Comparison of ENCODE assay signal across 8 cellular contexts in genomic region chr12:123973552-123974341, GRCh38. TPM values are rescaled to one million over a fixed set of nuclear protein-coding genes. Genes with fewer than 3 reads are reported as not detected.
DNase-seq lines count a peak whose midpoint lies in the region; ATAC-seq, FAIRE-seq and TF ChIP-seq lines count a peak whose summit lies in the region.

No MANE protein-coding gene starts in this region.

- peak overlapping the region; percentile 75 for H3K4me3 ChIP-seq in bronchial epithelial cell (ENCODE audit: low read depth, low read length)

- intact Hi-C loops in Right ventricle myocardium inferior (cut with DNase I) (no loop called here), cardiac septum (cut with DNase I) (loop anchor here (2.0 to 5.0 kb wide), 2 partner anchors 15 to 261 kb away; partner anchors contain the start of gene ATP6V0A2), left colon (cut with DNase I, micrococcal nuclease) (no loop called here)

- no peaks in the 10 kb centered on the region for H3K27me3 ChIP-seq in bronchial epithelial cell (ENCODE audit: control insufficient read depth, insufficient read depth, low read length)

- peaks cover 2% of the 10 kb centered on the region for H3K36me3 ChIP-seq in bronchial epithelial cell (ENCODE audit: control insufficient read depth, insufficient read depth, low read length)

- peak; percentile 5 for ATAC-seq in Right ventricle myocardium inferior
- peak; percentile 18 for ATAC-seq in HG03378 (IDR thresholded peaks at IDR 0.05; ENCODE audit: unreplicated experiment)
- peak; percentile 2 for ATAC-seq in left colon

- peak; percentile 76 for DNase-seq in Right ventricle myocardium inferior (ENCODE audit: missing footprints)
- DNase-seq in cardiac septum (ENCODE audit: low spot score): no peak
- peak; percentile 7 to 22 (median 13) for DNase-seq in T-helper 1 cell
- DNase-seq in bronchial epithelial cell (ENCODE audit: low read depth): no peak
- DNase-seq in left colon: peak; percentile 44 to 68
- DNase-seq in stimulated activated CD4-positive, alpha-beta T cell treated with anti-CD3 and anti-CD28 coated beads, Interleukin-2, amount 100 ng/mL, for 48 hours: peak; percentile 2 to 14
- DNase-seq in NCI-H1694 (lab: John Stamatoyannopoulos, UW): no peak

- no peak for TF ChIP-seq CTCF in bronchial epithelial cell (IDR thresholded peaks at IDR 0.05; ENCODE audit: insufficient read depth, low read length, severe bottlenecking)

- no peak for FAIRE-seq in bronchial epithelial cell (lab: Jason Lieb, UNC)

RNA-seq across cellular contexts. Expression of gene ZNF664, which starts 0.7 kb away (rescaled TPM):
- 86.6 TPM for total RNA-seq in Right ventricle myocardium inferior
- 94.0 TPM for total RNA-seq in cardiac septum
- total RNA-seq in bronchial epithelial cell: 83.2 and 88.2 TPM in 2 replicates
- 100 to 1,000 TPM; 111 to 138 TPM for total RNA-seq in left colon

RNA-seq across cellular contexts. Expression of gene CCDC92, which starts 1.1 kb away (rescaled TPM):
- total RNA-seq in Right ventricle myocardium inferior (58.2 TPM), cardiac septum (48.3 TPM), bronchial epithelial cell (4.5 and 7.0 TPM in 2 replicates), left colon (10 to 100 TPM; 20.6 to 25.6 TPM)

Comparison
In these comparisons a context has a peak if more than half of its experiments do, and no peak if none do; other contexts are left out.
1. DNase-seq: peak in Right ventricle myocardium inferior (single experiment), T-helper 1 cell (5 of 5), left colon (2 of 2) and stimulated activated CD4-positive, alpha-beta T cell treated with anti-CD3 and anti-CD28 coated beads, Interleukin-2, amount 100 ng/mL, for 48 hours (2 of 2); none in cardiac septum (single experiment), bronchial epithelial cell (single experiment) and NCI-H1694 (single experiment).
2. Peak in every context shown above with its lines, with median percentiles within 50 percentile points of each other: ATAC-seq.